In the genomic region with DNA sequence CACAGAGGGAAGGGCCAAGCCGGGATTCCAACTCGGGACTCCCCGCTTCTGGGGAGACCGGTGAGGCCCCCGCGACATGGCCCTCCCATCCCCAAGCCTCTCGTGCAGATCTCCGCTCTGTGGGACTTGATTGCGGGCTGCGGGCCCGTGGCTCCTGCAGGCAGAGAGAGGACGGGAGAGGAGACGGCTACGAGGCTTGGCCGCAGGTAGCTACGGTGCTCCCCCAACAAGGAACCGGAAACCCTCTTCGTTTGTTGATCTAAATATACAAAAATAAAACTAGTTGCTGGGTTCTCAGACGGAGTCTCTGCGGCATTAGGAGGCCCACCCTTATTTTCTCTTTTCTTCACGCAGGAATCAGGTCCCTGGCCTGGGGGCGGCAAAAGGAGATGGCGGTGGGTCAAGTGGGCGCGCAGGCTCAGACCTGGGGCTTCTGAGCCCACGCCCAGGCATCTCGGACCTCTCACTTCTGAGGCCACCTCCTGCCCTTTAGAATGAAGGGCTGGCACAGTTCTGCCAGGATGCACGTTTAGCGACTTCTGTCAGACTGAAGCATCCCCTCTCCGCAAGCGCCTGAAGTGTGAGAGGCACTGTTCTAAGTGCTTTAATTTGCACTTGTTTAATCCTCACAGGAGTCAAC, we compare ENCODE assay signal across 8 cellular contexts. TPM values are rescaled to one million over a fixed set of nuclear protein-coding genes. Genes with fewer than 3 reads are reported as not detected.
A peak's percentile ranks its signal among the peaks of the same experiment; 100 is the strongest.
DNase-seq lines count a peak whose midpoint lies in the region; ATAC-seq and TF ChIP-seq lines count a peak whose summit lies in the region.

No MANE protein-coding gene starts in this region.

- H3K27me3 ChIP-seq in GM06990 (replicated peaks; ENCODE audit: control insufficient read depth, insufficient read depth, low read length), result no peaks in the 10 kb centered on the region
- H3K27me3 ChIP-seq in IMR-90 (ENCODE audit: control insufficient read depth, insufficient read depth, low read length), result no peaks in the 10 kb centered on the region; the same call in 1 of the 2 replicates

- peak overlapping the region; percentile 53 for H4K91ac ChIP-seq in IMR-90 (ENCODE audit: insufficient read depth, low read depth, low read length)

- POLR2A ChIA-PET in IMR-90 (lab: Charles Lee; ENCODE audit: unreplicated experiment), result no interaction called here

- dilution Hi-C loops in IMR-90 (cut with HindIII; ENCODE audit: low sequenced_read_pairs, unreplicated experiment), result no loop called here

- in situ Hi-C loops in IMR-90 (cut with MboI; ENCODE audit: low sequenced_read_pairs), result no loop called here

- H2AK5ac ChIP-seq in IMR-90 (ENCODE audit: low read depth, low read length), result no peak overlapping the region

- intact Hi-C loops in IMR-90 (cut with micrococcal nuclease) (loop anchor here (5.0 kb wide), 1 partner anchor 557 kb away; no protein-coding TSS in a partner anchor), left cardiac atrium (cut with DNase I) (no loop called here)

- peak overlapping the region; percentile 65 for H2AK9ac ChIP-seq in IMR-90 (replicated peaks; ENCODE audit: low read depth, low read length, poor library complexity)

- H3K9me3 ChIP-seq in IMR-90 (ENCODE audit: control insufficient read depth, insufficient read depth, low read length), result no peaks in the 10 kb centered on the region

- H2BK20ac ChIP-seq in IMR-90 (ENCODE audit: low read depth, low read length), result no peak overlapping the region

- no peak overlapping the region for H3K56ac ChIP-seq in IMR-90 (ENCODE audit: extremely low read depth, insufficient read depth, low read length)

- peak overlapping the region; percentile 83 for H3K9ac ChIP-seq in IMR-90 (ENCODE audit: low read depth, low read length)

- peak overlapping the region; percentile 46 for H3K14ac ChIP-seq in IMR-90 (replicated peaks; ENCODE audit: low read depth, low read length)

- TF ChIP-seq RAD21 in IMR-90 (IDR thresholded peaks at IDR 0.05; ENCODE audit: low read length), result no peak

- DNase-seq in GM06990 (ENCODE audit: extremely low read depth, insufficient read length) (no peak), IMR-90 (no peak), activated gamma-delta T cell (lab: John Stamatoyannopoulos, UW) (peak; percentile 43), left cardiac atrium (peak; percentile 28), skeletal muscle cell (ENCODE audit: low read depth) (no peak), LoVo (ENCODE audit: low spot score) (no peak), retina (no peak)

- ATAC-seq in GM21576 (IDR thresholded peaks at IDR 0.05; ENCODE audit: unreplicated experiment) (peak; percentile 29), IMR-90 (ENCODE audit: low read depth) (no peak; the same call in 1 of the 2 replicates), left cardiac atrium (peak; percentile 6 to 31)

- no peaks in the 10 kb centered on the region for H4K20me1 ChIP-seq in IMR-90 (ENCODE audit: insufficient read depth, low read length)

- H3K79me1 ChIP-seq in IMR-90 (ENCODE audit: low read depth in 1 of 2, low read length in 2 of 2), result peaks cover 10 to 18% of the 10 kb centered on the region in 2 experiments; a peak in 3 of 4 replicates

- peak overlapping the region; percentile 83 to 96 for H4K8ac ChIP-seq in IMR-90 (ENCODE audit: low read depth in 2 of 2, low read length in 2 of 2)

- peaks cover 2% of the 10 kb centered on the region; the same call in 1 of the 2 replicates for H3K4me1 ChIP-seq in IMR-90 (ENCODE audit: control insufficient read depth, insufficient read depth, low read length)

- no TSS peak for BruUV-seq in IMR-90 (replicated peaks; lab: Mats Ljungman, UMichigan)

- no peak overlapping the region for H2BK15ac ChIP-seq in IMR-90 (ENCODE audit: low read depth, low read length)

- H3K36me3 ChIP-seq in GM06990 (ENCODE audit: control insufficient read depth, insufficient read depth, low read length) (no peaks in the 10 kb centered on the region), IMR-90 (ENCODE audit: control insufficient read depth, insufficient read depth, low read length) (no peaks in the 10 kb centered on the region)

- H3K4me2 ChIP-seq in IMR-90 (ENCODE audit: low read depth, low read length), result peak overlapping the region; percentile 98

- peak overlapping the region; percentile 13; the same call in 1 of the 2 replicates for H3K23ac ChIP-seq in IMR-90 (ENCODE audit: low read depth, low read length)

- peak overlapping the region; percentile 51; the same call in 1 of the 2 replicates for H2BK120ac ChIP-seq in IMR-90 (ENCODE audit: low read depth, low read length)

- H3K4ac ChIP-seq in IMR-90 (ENCODE audit: low read depth, low read length), result peak overlapping the region; percentile 49

- TF ChIP-seq CTCF in GM06990 (IDR thresholded peaks at IDR 0.05; ENCODE audit: insufficient read depth, low read length, poor library complexity, severe bottlenecking), result no peak
- no peak for TF ChIP-seq CTCF in IMR-90 (conservative IDR thresholded peaks at IDR 0.05; ENCODE audit: low read depth, low read length)

- H2AFZ ChIP-seq in IMR-90 (replicated peaks; ENCODE audit: low read length, poor library complexity), result peak overlapping the region; percentile 99

- H3K9me1 ChIP-seq in IMR-90 (ENCODE audit: insufficient read depth, low read length), result no peaks in the 10 kb centered on the region

- H3K27ac ChIP-seq in IMR-90 (ENCODE audit: insufficient read depth, low read length), result peak overlapping the region; percentile 70

- no peak for TF ChIP-seq POLR2A in IMR-90 (IDR thresholded peaks at IDR 0.05; ENCODE audit: low read depth, low read length)

- H3K4me3 ChIP-seq in GM06990 (replicated peaks; ENCODE audit: low read depth, low read length) (peak overlapping the region; percentile 88), IMR-90 (ENCODE audit: insufficient read depth, low read depth, low read length) (peak overlapping the region; percentile 97), skeletal muscle cell (ENCODE audit: low read depth, low read length) (peak overlapping the region; percentile 68)

- CTCF ChIA-PET in IMR-90 (lab: Yijun Ruan, JAX), result interaction anchor here (1.7 kb wide), 1 partner anchor 47 kb away, joined by 3 read pairs; no protein-coding TSS in a partner anchor

- no CpG with 5 or more reads among the region's 31 CpGs for WGBS in IMR-90 (ENCODE audit: extremely low coverage in 2 of 2, insufficient read length in 1 of 2), 2 experiments

- H3K18ac ChIP-seq in IMR-90 (ENCODE audit: low read depth, low read length), result peak overlapping the region; percentile 77

- H4K5ac ChIP-seq in IMR-90 (ENCODE audit: low read depth, low read length), result peak overlapping the region; percentile 90

- H2BK5ac ChIP-seq in IMR-90 (ENCODE audit: low read depth, low read length, poor library complexity, severe bottlenecking), result peak overlapping the region; percentile 46

TF ChIP-seq in IMR-90, 13 proteins besides CTCF, POLR2A, EP300 and RAD21:
- no peak for TF ChIP-seq MAFK (IDR thresholded peaks at IDR 0.05; ENCODE audit: low read depth, low read length)
- TF ChIP-seq NFE2L2 (IDR thresholded peaks at IDR 0.05; ENCODE audit: low read depth, low read length), result no peak
- no peak for TF ChIP-seq BHLHE40 (IDR thresholded peaks at IDR 0.05; ENCODE audit: low read depth, low read length)
- TF ChIP-seq MAZ (IDR thresholded peaks at IDR 0.05; ENCODE audit: borderline replicate concordance, low read depth, low read length), result no peak
- no peak for TF ChIP-seq FOS (IDR thresholded peaks at IDR 0.05; ENCODE audit: low read depth, low read length)
- TF ChIP-seq, protein P1, sequence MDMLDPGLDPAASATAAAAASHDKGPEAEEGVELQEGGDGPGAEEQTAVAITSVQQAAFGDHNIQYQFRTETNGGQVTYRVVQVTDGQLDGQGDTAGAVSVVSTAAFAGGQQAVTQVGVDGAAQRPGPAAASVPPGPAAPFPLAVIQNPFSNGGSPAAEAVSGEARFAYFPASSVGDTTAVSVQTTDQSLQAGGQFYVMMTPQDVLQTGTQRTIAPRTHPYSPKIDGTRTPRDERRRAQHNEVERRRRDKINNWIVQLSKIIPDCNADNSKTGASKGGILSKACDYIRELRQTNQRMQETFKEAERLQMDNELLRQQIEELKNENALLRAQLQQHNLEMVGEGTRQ (IDR thresholded peaks at IDR 0.05; ENCODE audit: low read depth, low read length), result no peak
- TF ChIP-seq MXI1 (IDR thresholded peaks at IDR 0.05; ENCODE audit: borderline replicate concordance, low read depth, low read length), result no peak
- no peak for TF ChIP-seq CEBPB (IDR thresholded peaks at IDR 0.05; ENCODE audit: low read depth, low read length)
- TF ChIP-seq CHD1 (IDR thresholded peaks at IDR 0.05; ENCODE audit: low read depth, low read length), result no peak
- no peak for TF ChIP-seq RCOR1 (IDR thresholded peaks at IDR 0.05; ENCODE audit: insufficient replicate concordance, low read length)
- TF ChIP-seq SMC3 (IDR thresholded peaks at IDR 0.05; ENCODE audit: low read depth, low read length), result no peak

RNA-seq across cellular contexts. Expression of a gene that starts 10.9 kb away (rescaled TPM):
- 33.2 and 33.9 TPM in 2 replicates for total RNA-seq in IMR-90 (2012; rRNA removed)
- polyA plus RNA-seq in IMR-90 (2012; rRNA removed), result 25.3 and 27.7 TPM in 2 replicates
- polyA plus RNA-seq in IMR-90 (2012; cell fraction: cytosol; rRNA removed), result 16.4 and 21.4 TPM in 2 replicates
- 12.6 and 24.4 TPM in 2 replicates for polyA plus RNA-seq in IMR-90 (2012; cell fraction: nucleus; rRNA removed; ENCODE audit: low replicate concordance)
- 10 to 100 TPM; 36.3 to 63.4 TPM for total RNA-seq in left cardiac atrium

Comparison
In these comparisons a context has a peak if more than half of its experiments do, and no peak if none do; other contexts are left out.
1. DNase-seq: peak in activated gamma-delta T cell (single experiment) and left cardiac atrium (single experiment); none in GM06990 (single experiment), IMR-90 (single experiment), skeletal muscle cell (single experiment), LoVo (single experiment) and retina (single experiment).
2. Peak in every context shown above with its lines, with median percentiles within 50 percentile points of each other: H3K4me3 ChIP-seq.